Comparison of ENCODE assay signal across 1 cellular context in genomic region chr21:41169701-41170100, GRCh38.
TF ChIP-seq lines count a peak whose summit lies in the region.

No MANE protein-coding gene starts in this region.

TF ChIP-seq in WTC11, 78 proteins besides CTCF, POLR2A, EP300 and RAD21 (continued from another document):
- TF ChIP-seq E2F1 (CRISPR knock-in tag; IDR thresholded peaks at IDR 0.05), result no peak
- TF ChIP-seq MAX (CRISPR knock-in tag; IDR thresholded peaks at IDR 0.05), result no peak
- no peak for TF ChIP-seq AFF4 (CRISPR knock-in tag; IDR thresholded peaks at IDR 0.05; ENCODE audit: borderline replicate concordance)
- TF ChIP-seq, protein P1, sequence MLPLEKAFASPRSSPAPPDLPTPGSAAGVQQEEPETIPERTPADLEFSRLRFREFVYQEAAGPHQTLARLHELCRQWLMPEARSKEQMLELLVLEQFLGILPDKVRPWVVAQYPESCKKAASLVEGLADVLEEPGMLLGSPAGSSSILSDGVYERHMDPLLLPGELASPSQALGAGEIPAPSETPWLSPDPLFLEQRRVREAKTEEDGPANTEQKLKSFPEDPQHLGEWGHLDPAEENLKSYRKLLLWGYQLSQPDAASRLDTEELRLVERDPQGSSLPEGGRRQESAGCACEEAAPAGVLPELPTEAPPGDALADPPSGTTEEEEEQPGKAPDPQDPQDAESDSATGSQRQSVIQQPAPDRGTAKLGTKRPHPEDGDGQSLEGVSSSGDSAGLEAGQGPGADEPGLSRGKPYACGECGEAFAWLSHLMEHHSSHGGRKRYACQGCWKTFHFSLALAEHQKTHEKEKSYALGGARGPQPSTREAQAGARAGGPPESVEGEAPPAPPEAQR (CRISPR knock-in tag; IDR thresholded peaks at IDR 0.05), result no peak
- no peak for TF ChIP-seq JAZF1 (CRISPR knock-in tag; IDR thresholded peaks at IDR 0.05)
- no peak for TF ChIP-seq NFATC4 (CRISPR knock-in tag; IDR thresholded peaks at IDR 0.05)
- TF ChIP-seq SP1 (CRISPR knock-in tag; conservative IDR thresholded peaks at IDR 0.05), result no peak
- no peak for TF ChIP-seq FOXJ3 (CRISPR knock-in tag; IDR thresholded peaks at IDR 0.05; ENCODE audit: borderline replicate concordance)
- no peak for TF ChIP-seq GRHL2 (CRISPR knock-in tag; IDR thresholded peaks at IDR 0.05; ENCODE audit: insufficient replicate concordance, severe bottlenecking)
- TF ChIP-seq ZNF219 (CRISPR knock-in tag; IDR thresholded peaks at IDR 0.05; ENCODE audit: borderline replicate concordance), result no peak
- TF ChIP-seq, protein P2, sequence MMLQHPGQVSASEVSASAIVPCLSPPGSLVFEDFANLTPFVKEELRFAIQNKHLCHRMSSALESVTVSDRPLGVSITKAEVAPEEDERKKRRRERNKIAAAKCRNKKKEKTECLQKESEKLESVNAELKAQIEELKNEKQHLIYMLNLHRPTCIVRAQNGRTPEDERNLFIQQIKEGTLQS (CRISPR knock-in tag; conservative IDR thresholded peaks at IDR 0.05), result no peak
- no peak for TF ChIP-seq JUN (CRISPR knock-in tag; IDR thresholded peaks at IDR 0.05)
- no peak for TF ChIP-seq ZNF532 (CRISPR knock-in tag; IDR thresholded peaks at IDR 0.05; ENCODE audit: borderline replicate concordance)
- TF ChIP-seq ESRRA (CRISPR knock-in tag; IDR thresholded peaks at IDR 0.05; ENCODE audit: borderline replicate concordance), result no peak
TF ChIP-seq in WTC11: peak in this region for 0.
